Comparison of ENCODE assay signal across 1 cellular context in the genomic region with DNA sequence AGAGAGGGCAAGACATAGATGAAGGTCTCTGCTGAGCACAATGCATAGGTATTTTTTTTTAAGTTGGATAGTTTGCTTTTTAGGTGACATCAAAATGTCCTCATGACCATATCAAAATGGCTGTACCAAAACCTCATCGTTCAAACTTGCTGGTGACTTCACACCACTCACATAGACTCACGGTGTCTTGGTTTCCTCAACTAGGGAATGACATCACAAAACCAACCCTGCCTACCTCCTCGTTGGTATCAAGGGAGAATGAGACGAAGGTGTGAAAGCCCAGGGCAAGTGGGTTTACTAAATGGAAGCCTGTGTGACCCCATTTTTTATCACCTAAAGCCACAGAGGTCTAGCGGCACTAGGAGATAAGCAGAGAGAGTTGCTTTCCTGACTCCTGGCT.
A peak's percentile ranks its signal among the peaks of the same experiment; 100 is the strongest.
TF ChIP-seq lines count a peak whose summit lies in the region.

No MANE protein-coding gene starts in this region.

TF ChIP-seq in K562, 482 proteins besides CTCF, POLR2A, EP300 and RAD21 (continued from another document):
- TF ChIP-seq SIX5 (IDR thresholded peaks at IDR 0.05; ENCODE audit: borderline replicate concordance in 1 of 2, insufficient read depth in 1 of 2, low read depth in 1 of 2, low read length in 2 of 2) = no peak
- no peak for TF ChIP-seq TRIM24 (IDR thresholded peaks at IDR 0.05)
- TF ChIP-seq ARID1B (IDR thresholded peaks at IDR 0.05) = peak; percentile 32; the same call in 1 of the 2 replicates
- TF ChIP-seq FOXM1 (IDR thresholded peaks at IDR 0.05; ENCODE audit: low read depth) = no peak
- TF ChIP-seq FOXM1 (CRISPR knock-in tag; IDR thresholded peaks at IDR 0.05; ENCODE audit: low read depth) = no peak
- no peak for TF ChIP-seq GATA2 (CRISPR knock-in tag; IDR thresholded peaks at IDR 0.05)
- no peak for TF ChIP-seq CEBPG (CRISPR knock-in tag; IDR thresholded peaks at IDR 0.05)
- TF ChIP-seq CEBPG (tag; conservative IDR thresholded peaks at IDR 0.05 in 1 of 2, IDR thresholded peaks at IDR 0.05 in 1 of 2) = no peak
- no peak for TF ChIP-seq FOXJ3 (CRISPR knock-in tag; IDR thresholded peaks at IDR 0.05)
- TF ChIP-seq POLR2B (IDR thresholded peaks at IDR 0.05; ENCODE audit: low read depth, partially characterized antibody) = no peak
- no peak for TF ChIP-seq CBX5 (IDR thresholded peaks at IDR 0.05; ENCODE audit: borderline replicate concordance, low read depth)
- TF ChIP-seq, protein P1, sequence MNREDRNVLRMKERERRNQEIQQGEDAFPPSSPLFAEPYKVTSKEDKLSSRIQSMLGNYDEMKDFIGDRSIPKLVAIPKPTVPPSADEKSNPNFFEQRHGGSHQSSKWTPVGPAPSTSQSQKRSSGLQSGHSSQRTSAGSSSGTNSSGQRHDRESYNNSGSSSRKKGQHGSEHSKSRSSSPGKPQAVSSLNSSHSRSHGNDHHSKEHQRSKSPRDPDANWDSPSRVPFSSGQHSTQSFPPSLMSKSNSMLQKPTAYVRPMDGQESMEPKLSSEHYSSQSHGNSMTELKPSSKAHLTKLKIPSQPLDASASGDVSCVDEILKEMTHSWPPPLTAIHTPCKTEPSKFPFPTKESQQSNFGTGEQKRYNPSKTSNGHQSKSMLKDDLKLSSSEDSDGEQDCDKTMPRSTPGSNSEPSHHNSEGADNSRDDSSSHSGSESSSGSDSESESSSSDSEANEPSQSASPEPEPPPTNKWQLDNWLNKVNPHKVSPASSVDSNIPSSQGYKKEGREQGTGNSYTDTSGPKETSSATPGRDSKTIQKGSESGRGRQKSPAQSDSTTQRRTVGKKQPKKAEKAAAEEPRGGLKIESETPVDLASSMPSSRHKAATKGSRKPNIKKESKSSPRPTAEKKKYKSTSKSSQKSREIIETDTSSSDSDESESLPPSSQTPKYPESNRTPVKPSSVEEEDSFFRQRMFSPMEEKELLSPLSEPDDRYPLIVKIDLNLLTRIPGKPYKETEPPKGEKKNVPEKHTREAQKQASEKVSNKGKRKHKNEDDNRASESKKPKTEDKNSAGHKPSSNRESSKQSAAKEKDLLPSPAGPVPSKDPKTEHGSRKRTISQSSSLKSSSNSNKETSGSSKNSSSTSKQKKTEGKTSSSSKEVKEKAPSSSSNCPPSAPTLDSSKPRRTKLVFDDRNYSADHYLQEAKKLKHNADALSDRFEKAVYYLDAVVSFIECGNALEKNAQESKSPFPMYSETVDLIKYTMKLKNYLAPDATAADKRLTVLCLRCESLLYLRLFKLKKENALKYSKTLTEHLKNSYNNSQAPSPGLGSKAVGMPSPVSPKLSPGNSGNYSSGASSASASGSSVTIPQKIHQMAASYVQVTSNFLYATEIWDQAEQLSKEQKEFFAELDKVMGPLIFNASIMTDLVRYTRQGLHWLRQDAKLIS (CRISPR knock-in tag; IDR thresholded peaks at IDR 0.05) = no peak
- TF ChIP-seq ZNF175 (CRISPR knock-in tag; IDR thresholded peaks at IDR 0.05; ENCODE audit: low read depth) = no peak
- TF ChIP-seq NELFE (IDR thresholded peaks at IDR 0.05; ENCODE audit: insufficient read depth, insufficient read length) = no peak
